9 cellular contexts compared by ENCODE assay signal in genomic region chr16:72203401-72203800, GRCh38.
A peak's percentile ranks its signal among the peaks of the same experiment; 100 is the strongest.
DNase-seq lines count a peak whose midpoint lies in the region; ATAC-seq and FAIRE-seq lines count a peak whose summit lies in the region.
"Had no signal": no experiment of that assay in that cellular context is flagged by ENCODE, and none has a peak within 500 bp of the region (broad histone marks: within the 10 kb centered on the region; RNA-seq: fewer than 3 reads in every experiment).

No MANE protein-coding gene starts in this region.

- peak overlapping the region; percentile 62 for H3K27ac Mint-ChIP-seq in memory B cell

- H3K27me3 Mint-ChIP-seq in memory B cell: peaks cover 3% of the 10 kb centered on the region

- FAIRE-seq in HTR-8/SVneo (lab: Jason Lieb, UNC): peak; percentile 88

- no peaks in the 10 kb centered on the region for H3K9me3 Mint-ChIP-seq in memory B cell

- peaks cover 17% of the 10 kb centered on the region for H3K4me1 Mint-ChIP-seq in memory B cell

- DNase-seq in GM03348 (ENCODE audit: low spot score) (peak; percentile 48), HTR-8/SVneo (ENCODE audit: insufficient read length, low spot score) (peak; percentile 65), memory B cell (ENCODE audit: low spot score in 2 of 2) (peak; percentile 5 to 12), NCI-H748 (lab: John Stamatoyannopoulos, UW; ENCODE audit: unreplicated experiment) (no peak)

- ATAC-seq in GM21360 (IDR thresholded peaks at IDR 0.05; ENCODE audit: unreplicated experiment) (peak; percentile 76), memory B cell (ENCODE audit: low read depth) (peak; percentile 84), GM21526 (IDR thresholded peaks at IDR 0.05; ENCODE audit: low FRiP score, unreplicated experiment) (no peak), HG03439 (IDR thresholded peaks at IDR 0.05; ENCODE audit: unreplicated experiment) (no peak)

- peaks cover 2% of the 10 kb centered on the region for H3K36me3 Mint-ChIP-seq in memory B cell

- peak overlapping the region; percentile 55 for H3K4me3 Mint-ChIP-seq in memory B cell

- peak overlapping the region; percentile 69 for H3K27ac ChIP-seq in angular gyrus (ENCODE audit: low read depth, low read length)
- H3K27ac ChIP-seq: KMS-11 had no signal

Comparison
In these comparisons a context has a peak if more than half of its experiments do, and no peak if none do; other contexts are left out.
1. ATAC-seq: peak in GM21360 (single experiment) and memory B cell (single experiment); none in GM21526 (single experiment) and HG03439 (single experiment).